1 cellular context compared by ENCODE assay signal in genomic region chr4:120066525-120067333, GRCh38.
TF ChIP-seq lines count a peak whose summit lies in the region.

TSS of gene MAD2L1 (minus strand) at chr4:120066848. CDS start at chr4:120066734, 114 bp downstream.

TF ChIP-seq in SK-N-SH, 30 proteins besides CTCF, POLR2A, EP300 and RAD21 (continued from another document):
- TF ChIP-seq ELF1 (IDR thresholded peaks at IDR 0.05) (0 out of 2 replicates have a peak, but pooled peaks have one; percentile 23), YY1 (IDR thresholded peaks at IDR 0.05; ENCODE audit: low read depth) (no peak), TAF1 (IDR thresholded peaks at IDR 0.05; ENCODE audit: borderline replicate concordance, low read depth, low read length) (peak; percentile 59; the same call in 1 of the 2 replicates), TEAD4 (IDR thresholded peaks at IDR 0.05; ENCODE audit: borderline replicate concordance, insufficient read depth) (no peak), USF2 (IDR thresholded peaks at IDR 0.05; ENCODE audit: borderline replicate concordance, low read depth, low read length) (peak; percentile 48; the same call in 1 of the 2 replicates), RCOR1 (IDR thresholded peaks at IDR 0.05; ENCODE audit: low read length) (no peak), MEF2A (IDR thresholded peaks at IDR 0.05; ENCODE audit: borderline replicate concordance, low read depth) (no peak)
- TF ChIP-seq, protein P1, sequence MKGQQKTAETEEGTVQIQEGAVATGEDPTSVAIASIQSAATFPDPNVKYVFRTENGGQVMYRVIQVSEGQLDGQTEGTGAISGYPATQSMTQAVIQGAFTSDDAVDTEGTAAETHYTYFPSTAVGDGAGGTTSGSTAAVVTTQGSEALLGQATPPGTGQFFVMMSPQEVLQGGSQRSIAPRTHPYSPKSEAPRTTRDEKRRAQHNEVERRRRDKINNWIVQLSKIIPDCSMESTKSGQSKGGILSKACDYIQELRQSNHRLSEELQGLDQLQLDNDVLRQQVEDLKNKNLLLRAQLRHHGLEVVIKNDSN (IDR thresholded peaks at IDR 0.05; ENCODE audit: borderline replicate concordance, low read depth) = peak; percentile 90
